ENCODE assay signal across 21 cellular contexts in the genomic region with DNA sequence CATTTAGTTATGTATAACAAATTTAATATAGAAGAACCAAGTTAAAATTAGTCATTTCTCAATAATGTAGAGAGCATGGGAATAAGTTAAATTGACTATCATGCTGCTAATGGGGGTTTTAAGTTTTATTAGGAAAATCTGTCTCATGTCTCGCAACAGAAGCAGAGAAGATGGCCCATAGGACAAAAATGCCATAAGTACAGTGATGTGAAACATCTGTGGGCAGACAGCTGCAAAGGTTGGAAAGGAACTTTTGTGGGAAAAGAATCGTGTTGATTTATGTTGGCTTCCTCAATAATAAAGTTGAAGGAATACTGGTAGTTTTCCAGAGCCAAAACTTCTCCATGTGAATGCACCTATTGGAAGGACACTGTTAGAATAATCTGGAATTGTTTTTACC. TPM values are rescaled to one million over a fixed set of nuclear protein-coding genes. Genes with fewer than 3 reads are reported as not detected.
A peak's percentile ranks its signal among the peaks of the same experiment; 100 is the strongest.
DNase-seq lines count a peak whose midpoint lies in the region; ATAC-seq and TF ChIP-seq lines count a peak whose summit lies in the region.
"Had no signal": no experiment of that assay in that cellular context is flagged by ENCODE, and none has a peak within 500 bp of the region (broad histone marks: within the 10 kb centered on the region; RNA-seq: fewer than 3 reads in every experiment).

No MANE protein-coding gene starts in this region.

- no TSS peak for BruUV-seq in IMR-90 (replicated peaks; lab: Mats Ljungman, UMichigan)

- in situ Hi-C loops in IMR-90 (cut with MboI; ENCODE audit: low sequenced_read_pairs) = no loop called here

- no peak overlapping the region for H2AK5ac ChIP-seq in IMR-90 (ENCODE audit: low read depth, low read length)

- dilution Hi-C loops in IMR-90 (cut with HindIII; ENCODE audit: low sequenced_read_pairs, unreplicated experiment) = no loop called here

- DNase-seq in IMR-90 (peak; percentile 32), fibroblast of peridontal ligament (ENCODE audit: extremely low read depth) (peak; percentile 30), GM10266 (ENCODE audit: extremely low spot score) (no peak), OCI-M2 (lab: John Stamatoyannopoulos, UW; ENCODE audit: unreplicated experiment) (no peak), DMS153 treated with DMSO at 0.1 percent for 48 hours (lab: John Stamatoyannopoulos, UW; ENCODE audit: unreplicated experiment) (no peak)
- DNase-seq in effector CD4-positive, alpha-beta T cell = no peak
- DNase-seq: AML-193, Caco-2, NCI-H1092, NCI-H1694, NCI-H2107, NCI-H446 treated with DMSO at 0.1 percent for 48 hours, NCI-H748 treated with DMSO at 0.1 percent for 48 hours, Right ventricle myocardium superior had no signal

- H3K23ac ChIP-seq in IMR-90 (ENCODE audit: low read depth, low read length) = no peak overlapping the region

- TF ChIP-seq CTCF in IMR-90 (conservative IDR thresholded peaks at IDR 0.05; ENCODE audit: low read depth, low read length) (no peak), nephron (IDR thresholded peaks at IDR 0.05; ENCODE audit: unreplicated experiment in 3 of 3) (no peak), GM10266 (IDR thresholded peaks at IDR 0.05; ENCODE audit: control insufficient read depth, insufficient read depth, low read depth, missing control alignments) (no peak)

- peaks cover 3 to 14% of the 10 kb centered on the region in 2 experiments; a peak in 1 of 4 replicates for H3K79me1 ChIP-seq in IMR-90 (ENCODE audit: low read depth in 1 of 2, low read length in 2 of 2)

- peak overlapping the region; percentile 41; the same call in 1 of the 2 replicates for H3K4me2 ChIP-seq in IMR-90 (ENCODE audit: low read depth, low read length)
- H3K4me2 ChIP-seq: A549 had no signal

- H2BK15ac ChIP-seq in IMR-90 (ENCODE audit: low read depth, low read length) = no peak overlapping the region

- no peak overlapping the region for H4K5ac ChIP-seq in IMR-90 (ENCODE audit: low read depth, low read length)

- no peaks in the 10 kb centered on the region for H3K79me2 ChIP-seq in ACC112 (ENCODE audit: control insufficient read depth, insufficient read depth, low read length, unreplicated experiment)

- H3K4ac ChIP-seq in IMR-90 (ENCODE audit: low read depth, low read length) = no peak overlapping the region

- peaks cover 81% of the 10 kb centered on the region for H3K36me3 Mint-ChIP-seq in nephron (ENCODE audit: low read depth)

- peak overlapping the region; percentile 46 for H2BK5ac ChIP-seq in IMR-90 (ENCODE audit: low read depth, low read length, poor library complexity, severe bottlenecking)

- H3K27ac ChIP-seq in ACC112 (ENCODE audit: low read depth, low read length) (peak overlapping the region; percentile 64), IMR-90 (ENCODE audit: insufficient read depth, low read length) (no peak overlapping the region)
- H3K27ac ChIP-seq: A549, HL-60 had no signal

- peak overlapping the region; percentile 73 to 89 (median 76) for H3K27ac Mint-ChIP-seq in nephron

- H3K27me3 Mint-ChIP-seq in nephron (ENCODE audit: low read depth) = no peaks in the 10 kb centered on the region

- no peak overlapping the region for H4K91ac ChIP-seq in IMR-90 (ENCODE audit: insufficient read depth, low read depth, low read length)

- no peaks in the 10 kb centered on the region for H3K9me3 ChIP-seq in IMR-90 (ENCODE audit: control insufficient read depth, insufficient read depth, low read length)
- H3K9me3 ChIP-seq: A549, Caco-2 had no signal

- H3K9ac ChIP-seq in IMR-90 (ENCODE audit: low read depth, low read length) = no peak overlapping the region

- H3K36me3 ChIP-seq in ACC112 (ENCODE audit: insufficient read depth, low read length) = peaks cover 25% of the 10 kb centered on the region
- peaks cover 6% of the 10 kb centered on the region; the same call in 1 of the 2 replicates for H3K36me3 ChIP-seq in IMR-90 (ENCODE audit: control insufficient read depth, insufficient read depth, low read length)

- H3K27me3 ChIP-seq in ACC112 (ENCODE audit: insufficient read depth, low read length) (no peaks in the 10 kb centered on the region), IMR-90 (ENCODE audit: control insufficient read depth, insufficient read depth, low read length) (no peaks in the 10 kb centered on the region)

- peaks cover 29% of the 10 kb centered on the region for H3K4me1 ChIP-seq in ACC112 (ENCODE audit: control insufficient read depth, insufficient read depth, low read length, unreplicated experiment)
- peaks cover 5% of the 10 kb centered on the region; the same call in 1 of the 2 replicates for H3K4me1 ChIP-seq in IMR-90 (ENCODE audit: control insufficient read depth, insufficient read depth, low read length)
- H3K4me1 ChIP-seq: A549, Caco-2 had no signal

- POLR2A ChIA-PET in IMR-90 (lab: Charles Lee; ENCODE audit: unreplicated experiment) = no interaction called here

- H3K4me1 Mint-ChIP-seq in nephron = peaks cover 51% of the 10 kb centered on the region

- H2BK20ac ChIP-seq in IMR-90 (ENCODE audit: low read depth, low read length) = no peak overlapping the region; the same call in 1 of the 2 replicates

- H2AK9ac ChIP-seq in IMR-90 (replicated peaks; ENCODE audit: low read depth, low read length, poor library complexity) = no peak overlapping the region

- H3K4me3 ChIP-seq in ACC112 (ENCODE audit: low read depth, low read length) = no peak overlapping the region
- H3K4me3 ChIP-seq in IMR-90 (ENCODE audit: insufficient read depth, low read depth, low read length) = no peak overlapping the region
- H3K4me3 ChIP-seq: A549, K562 had no signal

- H2AFZ ChIP-seq in ACC112 (ENCODE audit: low read length, unreplicated experiment) = peak overlapping the region; percentile 3
- no peak overlapping the region for H2AFZ ChIP-seq in IMR-90 (replicated peaks; ENCODE audit: low read length, poor library complexity)

- no peak for TF ChIP-seq RAD21 in IMR-90 (IDR thresholded peaks at IDR 0.05; ENCODE audit: low read length)

- H4K20me1 ChIP-seq in IMR-90 (ENCODE audit: insufficient read depth, low read length) = no peaks in the 10 kb centered on the region

- no peak for TF ChIP-seq POLR2A in IMR-90 (IDR thresholded peaks at IDR 0.05; ENCODE audit: low read depth, low read length)

- H3K9me3 Mint-ChIP-seq in nephron = no peaks in the 10 kb centered on the region

- intact Hi-C loops in IMR-90 (cut with micrococcal nuclease) = loop anchor here (2.0 kb wide), 1 partner anchor 42 kb away; no protein-coding TSS in a partner anchor

- H3K9me1 ChIP-seq in IMR-90 (ENCODE audit: insufficient read depth, low read length) = peaks cover 4% of the 10 kb centered on the region; the same call in 1 of the 2 replicates

- H3K4me3 Mint-ChIP-seq in nephron = peak overlapping the region in 1 of 3 experiments; percentile 3

- peak overlapping the region; percentile 58; the same call in 1 of the 2 replicates for H3K18ac ChIP-seq in IMR-90 (ENCODE audit: low read depth, low read length)

- no peak overlapping the region; the same call in 1 of the 2 replicates for H3K14ac ChIP-seq in IMR-90 (replicated peaks; ENCODE audit: low read depth, low read length)

- no peak for ATAC-seq in IMR-90 (ENCODE audit: low read depth)
- ATAC-seq: A549, HCT116, K562, Panc1 had no signal

- H2BK120ac ChIP-seq in IMR-90 (ENCODE audit: low read depth, low read length) = peak overlapping the region; percentile 2; the same call in 1 of the 2 replicates

- 0 out of 4 replicates have a peak overlapping the region, but pooled peaks of 1 of the 2 experiments have one; percentile 3 for H4K8ac ChIP-seq in IMR-90 (ENCODE audit: low read depth in 2 of 2, low read length in 2 of 2)

- CTCF ChIA-PET in IMR-90 (lab: Yijun Ruan, JAX) = no interaction called here

- H3K56ac ChIP-seq in IMR-90 (ENCODE audit: extremely low read depth, insufficient read depth, low read length) = no peak overlapping the region

- WGBS in IMR-90 (ENCODE audit: extremely low coverage in 2 of 2, insufficient read length in 1 of 2), 2 experiments = 80% methylated on average over 1 of the region's 2 CpGs; no CpG with 5 or more reads in 1 of the 2 experiments

TF ChIP-seq in IMR-90, 13 proteins besides CTCF, POLR2A, EP300 and RAD21:
- TF ChIP-seq RCOR1 (IDR thresholded peaks at IDR 0.05; ENCODE audit: insufficient replicate concordance, low read length) (no peak), NFE2L2 (IDR thresholded peaks at IDR 0.05; ENCODE audit: low read depth, low read length) (no peak), MXI1 (IDR thresholded peaks at IDR 0.05; ENCODE audit: borderline replicate concordance, low read depth, low read length) (no peak), CEBPB (IDR thresholded peaks at IDR 0.05; ENCODE audit: low read depth, low read length) (no peak), MAZ (IDR thresholded peaks at IDR 0.05; ENCODE audit: borderline replicate concordance, low read depth, low read length) (no peak), CHD1 (IDR thresholded peaks at IDR 0.05; ENCODE audit: low read depth, low read length) (no peak), SMC3 (IDR thresholded peaks at IDR 0.05; ENCODE audit: low read depth, low read length) (no peak), BHLHE40 (IDR thresholded peaks at IDR 0.05; ENCODE audit: low read depth, low read length) (no peak), FOS (IDR thresholded peaks at IDR 0.05; ENCODE audit: low read depth, low read length) (no peak), MAFK (IDR thresholded peaks at IDR 0.05; ENCODE audit: low read depth, low read length) (no peak), RFX5 (IDR thresholded peaks at IDR 0.05; ENCODE audit: low read depth, low read length) (no peak)
- TF ChIP-seq, protein P1, sequence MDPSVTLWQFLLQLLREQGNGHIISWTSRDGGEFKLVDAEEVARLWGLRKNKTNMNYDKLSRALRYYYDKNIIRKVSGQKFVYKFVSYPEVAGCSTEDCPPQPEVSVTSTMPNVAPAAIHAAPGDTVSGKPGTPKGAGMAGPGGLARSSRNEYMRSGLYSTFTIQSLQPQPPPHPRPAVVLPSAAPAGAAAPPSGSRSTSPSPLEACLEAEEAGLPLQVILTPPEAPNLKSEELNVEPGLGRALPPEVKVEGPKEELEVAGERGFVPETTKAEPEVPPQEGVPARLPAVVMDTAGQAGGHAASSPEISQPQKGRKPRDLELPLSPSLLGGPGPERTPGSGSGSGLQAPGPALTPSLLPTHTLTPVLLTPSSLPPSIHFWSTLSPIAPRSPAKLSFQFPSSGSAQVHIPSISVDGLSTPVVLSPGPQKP (IDR thresholded peaks at IDR 0.05; ENCODE audit: borderline replicate concordance, low read depth, low read length) = no peak
- TF ChIP-seq, protein P2, sequence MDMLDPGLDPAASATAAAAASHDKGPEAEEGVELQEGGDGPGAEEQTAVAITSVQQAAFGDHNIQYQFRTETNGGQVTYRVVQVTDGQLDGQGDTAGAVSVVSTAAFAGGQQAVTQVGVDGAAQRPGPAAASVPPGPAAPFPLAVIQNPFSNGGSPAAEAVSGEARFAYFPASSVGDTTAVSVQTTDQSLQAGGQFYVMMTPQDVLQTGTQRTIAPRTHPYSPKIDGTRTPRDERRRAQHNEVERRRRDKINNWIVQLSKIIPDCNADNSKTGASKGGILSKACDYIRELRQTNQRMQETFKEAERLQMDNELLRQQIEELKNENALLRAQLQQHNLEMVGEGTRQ (IDR thresholded peaks at IDR 0.05; ENCODE audit: low read depth, low read length) = no peak

RNA-seq across cellular contexts. Expression of gene VCAN, which starts 44.8 kb away (rescaled TPM):
- total RNA-seq in IMR-90 (2012; rRNA removed) = 158 and 159 TPM in 2 replicates
- polyA plus RNA-seq in IMR-90 (2012; rRNA removed) = 45.3 and 47.5 TPM in 2 replicates
- 20.7 and 25.5 TPM in 2 replicates for polyA plus RNA-seq in IMR-90 (2012; cell fraction: cytosol; rRNA removed)
- 17.1 and 53.0 TPM in 2 replicates for polyA plus RNA-seq in IMR-90 (2012; cell fraction: nucleus; rRNA removed; ENCODE audit: low replicate concordance)

Comparison
In these comparisons a context has a peak if more than half of its experiments do, and no peak if none do; other contexts are left out.
1. DNase-seq: peak in IMR-90 (single experiment) and fibroblast of peridontal ligament (single experiment); none in effector CD4-positive, alpha-beta T cell (single experiment), GM10266 (single experiment), OCI-M2 (single experiment) and DMS153 treated with DMSO at 0.1 percent for 48 hours (single experiment).